ENCODE assay signal across 16 cellular contexts in the genomic region with DNA sequence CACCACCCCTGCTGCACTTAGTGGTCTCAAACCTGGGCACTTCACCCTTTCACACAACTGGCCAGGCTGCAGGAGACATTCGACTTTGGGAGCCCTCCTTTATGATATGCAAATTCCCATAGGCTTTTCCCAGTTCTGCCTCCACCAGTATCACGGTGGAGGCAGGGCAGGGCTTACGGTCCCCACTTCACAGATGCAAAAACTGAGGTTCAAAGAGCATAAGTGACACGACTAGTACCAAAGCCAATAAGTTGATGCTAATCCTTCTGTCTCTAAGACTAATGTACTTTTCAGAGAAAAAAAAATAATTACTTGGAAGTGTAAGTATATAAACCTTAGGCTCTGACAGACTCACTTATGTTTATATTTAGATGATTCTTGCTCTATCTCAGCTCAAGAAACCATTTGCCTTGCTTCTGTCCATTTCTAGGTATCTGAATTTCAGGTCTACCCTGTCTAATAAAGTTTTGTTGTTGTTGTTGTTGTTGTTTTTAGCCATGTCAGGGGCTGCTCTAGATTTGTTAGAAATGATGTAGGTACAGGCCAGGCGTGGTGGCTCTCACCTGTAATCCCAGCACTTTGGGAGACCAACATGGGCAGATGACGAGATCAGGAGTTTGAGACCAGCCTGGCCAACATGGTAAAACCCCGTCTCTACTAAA. TPM values are rescaled to one million over a fixed set of nuclear protein-coding genes. Genes with fewer than 3 reads are reported as not detected.
DNase-seq lines count a peak whose midpoint lies in the region; ATAC-seq lines count a peak whose summit lies in the region.
"Had no signal": no experiment of that assay in that cellular context is flagged by ENCODE, and none has a peak within 500 bp of the region (broad histone marks: within the 10 kb centered on the region; RNA-seq: fewer than 3 reads in every experiment).

No MANE protein-coding gene starts in this region.

- H3K27ac Mint-ChIP-seq in T-helper 1 cell treated with Interleukin-12 subunit alpha and Interleukin-12 subunit beta and Interleukin-4 antibody, amounts not matched to agents 30 μg/mL and 1 μg/mL, for 36 hours, result peak overlapping the region; percentile 47
- peak overlapping the region; percentile 29 for H3K27ac Mint-ChIP-seq in activated naive CD8-positive, alpha-beta T cell
- H3K27ac Mint-ChIP-seq in activated naive CD8-positive, alpha-beta T cell treated with anti-CD3 and anti-CD28 coated beads for 36 hours, result no peak overlapping the region
- H3K27ac Mint-ChIP-seq in activated T-helper 17 cell treated with anti-CD3 and anti-CD28 coated beads, Interleukin-2, amount 50 U/mL, for 72 hours, result peak overlapping the region; percentile 42
- peak overlapping the region in 7 of 10 donors; percentile 9 to 96 (median 87) for H3K27ac Mint-ChIP-seq in naive thymus-derived CD8-positive, alpha-beta T cell
- H3K27ac Mint-ChIP-seq: H9 had no signal

- peak overlapping the region; percentile 26 for H3K4me3 Mint-ChIP-seq in T-helper 1 cell treated with Interleukin-12 subunit alpha and Interleukin-12 subunit beta and Interleukin-4 antibody, amounts not matched to agents 30 μg/mL and 1 μg/mL, for 36 hours
- no peak overlapping the region for H3K4me3 Mint-ChIP-seq in activated naive CD8-positive, alpha-beta T cell
- H3K4me3 Mint-ChIP-seq in activated naive CD8-positive, alpha-beta T cell treated with anti-CD3 and anti-CD28 coated beads for 36 hours, result no peak overlapping the region
- peak overlapping the region; percentile 78 for H3K4me3 Mint-ChIP-seq in activated T-helper 17 cell treated with anti-CD3 and anti-CD28 coated beads, Interleukin-2, amount 50 U/mL, for 72 hours
- H3K4me3 Mint-ChIP-seq in naive thymus-derived CD8-positive, alpha-beta T cell, result peak overlapping the region in 4 of 10 donors; percentile 18 to 72 (median 48)
- H3K4me3 Mint-ChIP-seq: H9 had no signal

- H3K9me3 Mint-ChIP-seq in T-helper 1 cell treated with Interleukin-12 subunit alpha and Interleukin-12 subunit beta and Interleukin-4 antibody, amounts not matched to agents 30 μg/mL and 1 μg/mL, for 36 hours, result no peaks in the 10 kb centered on the region
- H3K9me3 Mint-ChIP-seq in activated naive CD8-positive, alpha-beta T cell (ENCODE audit: low read depth), result no peaks in the 10 kb centered on the region
- no peaks in the 10 kb centered on the region for H3K9me3 Mint-ChIP-seq in activated naive CD8-positive, alpha-beta T cell treated with anti-CD3 and anti-CD28 coated beads for 36 hours
- no peaks in the 10 kb centered on the region for H3K9me3 Mint-ChIP-seq in activated T-helper 17 cell treated with anti-CD3 and anti-CD28 coated beads, Interleukin-2, amount 50 U/mL, for 72 hours
- no peaks in the 10 kb centered on the region for H3K9me3 Mint-ChIP-seq in naive thymus-derived CD8-positive, alpha-beta T cell
- H3K9me3 Mint-ChIP-seq: H9 had no signal

- DNase-seq in T-helper 1 cell (no peak), DMS 273 (lab: John Stamatoyannopoulos, UW; ENCODE audit: unreplicated experiment) (no peak)
- DNase-seq in activated naive CD8-positive, alpha-beta T cell treated with anti-CD3 and anti-CD28 coated beads for 36 hours, result no peak
- DNase-seq in naive thymus-derived CD8-positive, alpha-beta T cell, result no peak
- no peak for DNase-seq in activated CD8-positive, alpha-beta memory T cell treated with anti-CD3 and anti-CD28 coated beads for 24 hours
- DNase-seq: GF-D8, H9, NCI-H1048, NCI-H1436 treated with DMSO at 0.1 percent for 48 hours, NCI-H2081, NCI-H510A, NCI-H774 had no signal

- no peak for ATAC-seq in activated T-helper 17 cell treated with anti-CD3 and anti-CD28 coated beads, Interleukin-2, amount 50 U/mL, for 72 hours (replicated peaks)
- no peak for ATAC-seq in naive thymus-derived CD8-positive, alpha-beta T cell
- ATAC-seq: HepG2 had no signal

- peaks cover 76% of the 10 kb centered on the region for H3K4me1 Mint-ChIP-seq in T-helper 1 cell treated with Interleukin-12 subunit alpha and Interleukin-12 subunit beta and Interleukin-4 antibody, amounts not matched to agents 30 μg/mL and 1 μg/mL, for 36 hours (ENCODE audit: low read depth)
- peaks cover 73% of the 10 kb centered on the region for H3K4me1 Mint-ChIP-seq in activated naive CD8-positive, alpha-beta T cell (ENCODE audit: low read depth)
- peaks cover 68% of the 10 kb centered on the region for H3K4me1 Mint-ChIP-seq in activated naive CD8-positive, alpha-beta T cell treated with anti-CD3 and anti-CD28 coated beads for 36 hours
- peaks cover 68% of the 10 kb centered on the region for H3K4me1 Mint-ChIP-seq in activated T-helper 17 cell treated with anti-CD3 and anti-CD28 coated beads, Interleukin-2, amount 50 U/mL, for 72 hours
- peaks cover 51 to 97% (median 89%) of the 10 kb centered on the region in 4 donors for H3K4me1 Mint-ChIP-seq in naive thymus-derived CD8-positive, alpha-beta T cell

- POLR2A ChIA-PET in naive thymus-derived CD8-positive, alpha-beta T cell (lab: Charles Lee), result interaction anchor here (8.3 kb wide), 1 partner anchor 10 kb away, joined by 66 read pairs; a partner anchor contains a TSS

- peaks cover 34% of the 10 kb centered on the region for H3K36me3 Mint-ChIP-seq in T-helper 1 cell treated with Interleukin-12 subunit alpha and Interleukin-12 subunit beta and Interleukin-4 antibody, amounts not matched to agents 30 μg/mL and 1 μg/mL, for 36 hours (ENCODE audit: low read depth)
- H3K36me3 Mint-ChIP-seq in activated naive CD8-positive, alpha-beta T cell, result peaks cover 9% of the 10 kb centered on the region
- peaks cover 4% of the 10 kb centered on the region for H3K36me3 Mint-ChIP-seq in activated naive CD8-positive, alpha-beta T cell treated with anti-CD3 and anti-CD28 coated beads for 36 hours
- H3K36me3 Mint-ChIP-seq in activated T-helper 17 cell treated with anti-CD3 and anti-CD28 coated beads, Interleukin-2, amount 50 U/mL, for 72 hours (ENCODE audit: low read depth), result peaks cover 68% of the 10 kb centered on the region
- peaks cover 0 to 12% (median 0%) of the 10 kb centered on the region in 3 donors for H3K36me3 Mint-ChIP-seq in naive thymus-derived CD8-positive, alpha-beta T cell

- no peaks in the 10 kb centered on the region for H3K27me3 Mint-ChIP-seq in T-helper 1 cell treated with Interleukin-12 subunit alpha and Interleukin-12 subunit beta and Interleukin-4 antibody, amounts not matched to agents 30 μg/mL and 1 μg/mL, for 36 hours (ENCODE audit: low read depth)
- no peaks in the 10 kb centered on the region for H3K27me3 Mint-ChIP-seq in activated naive CD8-positive, alpha-beta T cell
- H3K27me3 Mint-ChIP-seq in activated naive CD8-positive, alpha-beta T cell treated with anti-CD3 and anti-CD28 coated beads for 36 hours, result no peaks in the 10 kb centered on the region
- no peaks in the 10 kb centered on the region for H3K27me3 Mint-ChIP-seq in activated T-helper 17 cell treated with anti-CD3 and anti-CD28 coated beads, Interleukin-2, amount 50 U/mL, for 72 hours
- no peaks in the 10 kb centered on the region for H3K27me3 Mint-ChIP-seq in naive thymus-derived CD8-positive, alpha-beta T cell

RNA-seq across cellular contexts. Expression of a gene that starts 10.7 kb away (rescaled TPM):
- total RNA-seq in activated naive CD8-positive, alpha-beta T cell treated with anti-CD3 and anti-CD28 coated beads for 36 hours, result 10 to 100 TPM; 16.8 to 19.8 TPM
- 10 to 100 TPM; 21.5 to 45.3 TPM for total RNA-seq in activated T-helper 17 cell treated with anti-CD3 and anti-CD28 coated beads, Interleukin-2, amount 50 U/mL, for 72 hours
- 10 to 100 TPM; 46.7 to 51.1 TPM for total RNA-seq in naive thymus-derived CD8-positive, alpha-beta T cell
- polyA plus RNA-seq in naive thymus-derived CD8-positive, alpha-beta T cell, result 10 to 100 TPM in 1 of 3 donors, 1 to 10 TPM in 2; 6.9 to 15.8 (median 9.1) TPM

Comparison
In these comparisons a context has a peak if more than half of its experiments do, and no peak if none do; other contexts are left out.
1. H3K4me3 Mint-ChIP-seq: peak in T-helper 1 cell treated with Interleukin-12 subunit alpha and Interleukin-12 subunit beta and Interleukin-4 antibody, amounts not matched to agents 30 μg/mL and 1 μg/mL, for 36 hours (single experiment) and activated T-helper 17 cell treated with anti-CD3 and anti-CD28 coated beads, Interleukin-2, amount 50 U/mL, for 72 hours (single experiment); none in activated naive CD8-positive, alpha-beta T cell (single experiment) and activated naive CD8-positive, alpha-beta T cell treated with anti-CD3 and anti-CD28 coated beads for 36 hours (single experiment).